In the genomic region with DNA sequence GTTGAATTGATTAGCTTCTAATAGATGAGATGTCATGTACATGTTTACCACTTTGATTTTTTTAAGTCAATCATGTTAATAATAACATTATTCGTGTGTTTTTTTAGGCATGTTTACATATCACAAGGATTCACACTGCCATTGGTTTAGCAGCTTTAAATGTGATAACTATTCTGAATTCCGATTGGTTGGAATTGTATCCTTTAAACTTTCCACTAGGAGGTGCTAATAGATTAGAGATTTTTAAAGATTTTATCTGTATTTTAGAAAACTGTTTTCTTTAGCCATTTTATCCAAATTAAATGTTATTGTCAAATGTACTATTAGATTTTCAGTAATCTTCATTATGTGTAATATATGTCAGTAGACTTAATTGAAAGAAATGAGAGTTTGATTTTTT, we compare ENCODE assay signal across 8 cellular contexts.
DNase-seq lines count a peak whose midpoint lies in the region; TF ChIP-seq lines count a peak whose summit lies in the region.

No MANE protein-coding gene starts in this region.

- CTCF ChIA-PET in activated CD4-positive, alpha-beta T cell treated with anti-CD3 and anti-CD28 coated beads, Interleukin-2, amount 10 ng/mL, durations not matched to agents 7 days and 5 days (lab: Charles Lee), result interaction anchor here (0.6 kb wide), 1 partner anchor 129 kb away, joined by 3 read pairs; no protein-coding TSS in a partner anchor

- H3K4me3 ChIP-seq in adipocyte (ENCODE audit: low read length), result no peak overlapping the region

- no peak overlapping the region for H3K27ac Mint-ChIP-seq in HFFc6
- H3K27ac Mint-ChIP-seq in activated CD4-positive, alpha-beta T cell treated with anti-CD3 and anti-CD28 coated beads, Interleukin-2, amount 10 ng/mL, durations not matched to agents 7 days and 5 days, result no peak overlapping the region

- H3K27me3 ChIP-seq in adipocyte (replicated peaks; ENCODE audit: control insufficient read depth, insufficient read depth, low read length), result no peaks in the 10 kb centered on the region

- H3K9me3 Mint-ChIP-seq in HFFc6, result no peaks in the 10 kb centered on the region
- H3K9me3 Mint-ChIP-seq in activated CD4-positive, alpha-beta T cell treated with anti-CD3 and anti-CD28 coated beads, Interleukin-2, amount 10 ng/mL, durations not matched to agents 7 days and 5 days, result no peaks in the 10 kb centered on the region

- peaks cover 10% of the 10 kb centered on the region for H3K36me3 ChIP-seq in adipocyte (ENCODE audit: control insufficient read depth, insufficient read depth, low read length, severe bottlenecking)

- H3K4me3 Mint-ChIP-seq in HFFc6, result no peak overlapping the region
- no peak overlapping the region for H3K4me3 Mint-ChIP-seq in activated CD4-positive, alpha-beta T cell treated with anti-CD3 and anti-CD28 coated beads, Interleukin-2, amount 10 ng/mL, durations not matched to agents 7 days and 5 days

- no peaks in the 10 kb centered on the region; the same call in 1 of the 2 replicates for H3K27me3 Mint-ChIP-seq in HFFc6 (ENCODE audit: insufficient read depth)
- no peaks in the 10 kb centered on the region for H3K27me3 Mint-ChIP-seq in activated CD4-positive, alpha-beta T cell treated with anti-CD3 and anti-CD28 coated beads, Interleukin-2, amount 10 ng/mL, durations not matched to agents 7 days and 5 days

- peaks cover 2% of the 10 kb centered on the region for H3K4me1 ChIP-seq in adipocyte (ENCODE audit: control insufficient read depth, insufficient read depth, low read length)

- H3K4me1 Mint-ChIP-seq in HFFc6 (ENCODE audit: low read depth), result peaks cover 32% of the 10 kb centered on the region
- no peaks in the 10 kb centered on the region for H3K4me1 Mint-ChIP-seq in activated CD4-positive, alpha-beta T cell treated with anti-CD3 and anti-CD28 coated beads, Interleukin-2, amount 10 ng/mL, durations not matched to agents 7 days and 5 days

- POLR2A ChIA-PET in activated CD4-positive, alpha-beta T cell treated with anti-CD3 and anti-CD28 coated beads, Interleukin-2, amount 10 ng/mL, durations not matched to agents 7 days and 5 days (lab: Charles Lee), result no interaction called here

- DNase-seq in A172 (ENCODE audit: low spot score) (peak; percentile 64), HFFc6 (peak; percentile 70), adipocyte (ENCODE audit: low read depth) (peak; percentile 83), iris pigment epithelial cell (ENCODE audit: low read depth) (peak; percentile 64), NCI-H1436 (lab: John Stamatoyannopoulos, UW) (no peak), 8988T (no peak), NCI-H774 (lab: John Stamatoyannopoulos, UW) (no peak)
- DNase-seq in activated CD4-positive, alpha-beta T cell treated with anti-CD3 and anti-CD28 coated beads, Interleukin-2, amount 10 ng/mL, durations not matched to agents 7 days and 5 days, result no peak

- no peak overlapping the region for H3K9ac ChIP-seq in adipocyte (ENCODE audit: low read length)

- no peaks in the 10 kb centered on the region for H3K9me3 ChIP-seq in adipocyte (ENCODE audit: control insufficient read depth, low read length)

- H3K36me3 Mint-ChIP-seq in HFFc6 (ENCODE audit: low read depth), result no peaks in the 10 kb centered on the region
- H3K36me3 Mint-ChIP-seq in activated CD4-positive, alpha-beta T cell treated with anti-CD3 and anti-CD28 coated beads, Interleukin-2, amount 10 ng/mL, durations not matched to agents 7 days and 5 days (ENCODE audit: low read depth), result no peaks in the 10 kb centered on the region

- TF ChIP-seq CTCF in HFFc6 (IDR thresholded peaks at IDR 0.05), result peak; percentile 82

Comparison
In these comparisons a context has a peak if more than half of its experiments do, and no peak if none do; other contexts are left out.
1. DNase-seq: peak in A172 (single experiment), HFFc6 (single experiment), adipocyte (single experiment) and iris pigment epithelial cell (single experiment); none in NCI-H1436 (single experiment), 8988T (single experiment), activated CD4-positive, alpha-beta T cell treated with anti-CD3 and anti-CD28 coated beads, Interleukin-2, amount 10 ng/mL, durations not matched to agents 7 days and 5 days (single experiment) and NCI-H774 (single experiment).